ENCODE assay signal across 17 cellular contexts in the genomic region with DNA sequence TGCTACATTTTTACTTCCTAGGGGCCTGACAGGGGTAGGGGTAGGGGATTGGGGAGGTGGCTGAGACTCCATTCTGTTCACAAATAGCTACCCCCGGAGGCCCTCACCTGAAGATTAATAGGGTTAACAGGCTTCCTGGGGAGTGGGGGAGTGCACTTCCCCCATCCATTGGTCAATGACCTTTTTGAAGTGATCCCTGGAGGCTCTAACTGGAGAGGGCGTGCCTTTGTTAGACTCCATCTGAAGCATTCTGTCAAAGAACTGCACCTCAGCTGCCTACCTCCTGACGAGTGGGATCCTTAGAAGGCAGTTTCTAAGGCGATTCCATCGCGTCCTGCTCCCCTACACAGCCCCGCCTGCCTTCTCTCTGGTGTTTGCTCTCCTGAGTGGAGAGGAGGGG.
"Had no signal": no experiment of that assay in that cellular context is flagged by ENCODE, and none has a peak within 500 bp of the region (broad histone marks: within the 10 kb centered on the region; RNA-seq: fewer than 3 reads in every experiment).

No MANE protein-coding gene starts in this region.

- H3K27ac ChIP-seq: hepatocyte, left ventricle myocardium inferior, prostate gland, right atrium auricular region, tibial artery, VCaP had no signal

- H3K4me2 ChIP-seq: hepatocyte had no signal

- H3K36me3 Mint-ChIP-seq: activated naive CD8-positive, alpha-beta T cell treated with anti-CD3 and anti-CD28 coated beads for 36 hours had no signal

- H3K9me3 Mint-ChIP-seq: activated naive CD8-positive, alpha-beta T cell treated with anti-CD3 and anti-CD28 coated beads for 36 hours; activated T-helper 1 cell treated with anti-CD3 and anti-CD28 coated beads, Interleukin-12 subunit alpha, Interleukin-12 subunit beta, Interleukin-2, Interleukin-4 antibody, amounts not matched to agents 30 ng/mL and 10 ng/mL and 1 ng/mL, durations not matched to agents 14 hours and 24 hours and 36 hours; dendritic cell treated with granulocyte-macrophage colony-stimulating factor and Interleukin-4, amounts not matched to agents 40 ng/mL and 50 ng/mL, for 4 days; effector memory CD8-positive, alpha-beta T cell had no signal

- H3K27me3 Mint-ChIP-seq: activated naive CD8-positive, alpha-beta T cell treated with anti-CD3 and anti-CD28 coated beads for 36 hours; dendritic cell treated with granulocyte-macrophage colony-stimulating factor and Interleukin-4, amounts not matched to agents 40 ng/mL and 50 ng/mL, for 4 days; effector memory CD8-positive, alpha-beta T cell had no signal

- H3K27me3 ChIP-seq: hepatocyte, right atrium auricular region, tibial artery had no signal

- H3K36me3 ChIP-seq: left ventricle myocardium inferior, prostate gland, right atrium auricular region, tibial artery had no signal

- H2AFZ ChIP-seq: hepatocyte had no signal

- H3K4me1 Mint-ChIP-seq: activated naive CD8-positive, alpha-beta T cell treated with anti-CD3 and anti-CD28 coated beads for 36 hours had no signal

- H3K4me3 Mint-ChIP-seq: activated naive CD8-positive, alpha-beta T cell treated with anti-CD3 and anti-CD28 coated beads for 36 hours; activated T-helper 1 cell treated with anti-CD3 and anti-CD28 coated beads, Interleukin-12 subunit alpha, Interleukin-12 subunit beta, Interleukin-2, Interleukin-4 antibody, amounts not matched to agents 30 ng/mL and 10 ng/mL and 1 ng/mL, durations not matched to agents 14 hours and 24 hours and 36 hours; dendritic cell treated with granulocyte-macrophage colony-stimulating factor and Interleukin-4, amounts not matched to agents 40 ng/mL and 50 ng/mL, for 4 days; effector memory CD8-positive, alpha-beta T cell; neural crest cell had no signal

- H3K27ac Mint-ChIP-seq: activated naive CD8-positive, alpha-beta T cell treated with anti-CD3 and anti-CD28 coated beads for 36 hours; activated T-helper 1 cell treated with anti-CD3 and anti-CD28 coated beads, Interleukin-12 subunit alpha, Interleukin-12 subunit beta, Interleukin-2, Interleukin-4 antibody, amounts not matched to agents 30 ng/mL and 10 ng/mL and 1 ng/mL, durations not matched to agents 14 hours and 24 hours and 36 hours; dendritic cell treated with granulocyte-macrophage colony-stimulating factor and Interleukin-4, amounts not matched to agents 40 ng/mL and 50 ng/mL, for 4 days; effector memory CD8-positive, alpha-beta T cell had no signal

- DNase-seq: activated CD4-positive, alpha-beta T cell treated with anti-CD3 and anti-CD28 coated beads for 1 hour; activated CD4-positive, alpha-beta T cell treated with anti-CD3 and anti-CD28 coated beads, Interleukin-2, amount 50 U/mL, for 4 hours; activated naive CD8-positive, alpha-beta T cell treated with anti-CD3 and anti-CD28 coated beads for 36 hours; amniotic stem cell; effector memory CD8-positive, alpha-beta T cell; left ventricle myocardium inferior; mammary epithelial cell; stimulated activated CD4-positive, alpha-beta T cell treated with anti-CD3 and anti-CD28 coated beads, Interleukin-2, amount 100 ng/mL, for 24 hours; stimulated activated naive CD4-positive, alpha-beta T cell treated with Interleukin-2 at 50 U/mL for 16 hours; tibial artery had no signal

- H3K9me3 ChIP-seq: left ventricle myocardium inferior, prostate gland, right atrium auricular region, tibial artery had no signal

- H3K4me1 ChIP-seq: left ventricle myocardium inferior, prostate gland, right atrium auricular region, tibial artery had no signal

- H3K4me3 ChIP-seq: hepatocyte, left ventricle myocardium inferior, prostate gland, right atrium auricular region, tibial artery had no signal

- ATAC-seq: effector memory CD8-positive, alpha-beta T cell had no signal
